13 cellular contexts compared by ENCODE assay signal in the genomic region with DNA sequence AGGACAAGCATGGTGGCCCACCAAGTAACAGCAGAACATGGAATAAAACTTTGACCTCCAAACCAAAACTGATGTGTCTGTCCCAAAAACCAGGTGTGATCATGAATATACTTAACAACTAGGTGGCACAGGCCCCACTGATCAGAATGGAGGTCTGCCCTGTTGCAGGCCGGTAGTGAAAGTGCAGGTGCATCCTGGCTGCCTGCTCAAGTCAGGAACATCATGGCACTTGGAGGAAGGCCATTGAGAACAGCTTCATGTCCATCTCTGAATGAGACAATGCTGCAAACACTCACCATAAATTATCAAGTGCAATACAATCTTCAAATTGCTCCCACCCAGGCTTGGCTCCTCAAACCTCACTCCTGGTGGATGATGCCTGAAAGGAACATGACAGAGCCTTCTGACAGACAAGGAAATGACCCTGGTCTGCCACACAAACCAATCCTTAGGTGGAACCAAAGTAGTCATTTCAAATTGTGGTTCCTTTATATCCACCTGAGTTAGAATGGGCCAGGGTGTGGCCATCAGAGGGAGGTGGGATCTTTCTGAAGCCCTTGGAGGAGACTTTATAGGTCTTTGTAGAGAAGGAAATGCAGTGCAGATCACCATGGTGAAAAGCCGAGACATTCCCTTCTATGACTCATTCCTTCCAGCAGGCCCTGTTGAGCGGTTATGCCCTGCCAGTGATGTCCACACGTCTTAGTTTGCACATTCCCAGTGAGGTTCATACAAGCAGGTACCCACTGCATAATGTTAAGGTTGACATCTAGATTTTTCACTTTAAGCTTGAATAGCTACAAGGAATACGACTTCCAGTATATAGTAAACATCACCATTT. TPM values are rescaled to one million over a fixed set of nuclear protein-coding genes. Genes with fewer than 3 reads are reported as not detected.
DNase-seq lines count a peak whose midpoint lies in the region; ATAC-seq and TF ChIP-seq lines count a peak whose summit lies in the region.
"Had no signal": no experiment of that assay in that cellular context is flagged by ENCODE, and none has a peak within 500 bp of the region (broad histone marks: within the 10 kb centered on the region; RNA-seq: fewer than 3 reads in every experiment).

No MANE protein-coding gene starts in this region.

- H3K27ac ChIP-seq in naive thymus-derived CD4-positive, alpha-beta T cell (ENCODE audit: low read depth, low read length): no peak overlapping the region

- intact Hi-C loops in mucosa of descending colon (cut with DNase I, micrococcal nuclease): loop anchor here in 1 of 2 donors (10.0 kb wide), 1 partner anchor 60 kb away; no protein-coding TSS in a partner anchor
- intact Hi-C loops in naive thymus-derived CD4-positive, alpha-beta T cell (cut with micrococcal nuclease): no loop called here

- CTCF ChIA-PET in naive thymus-derived CD4-positive, alpha-beta T cell (lab: Charles Lee): no interaction called here

- peaks cover 0 to 4% (median 0%) of the 10 kb centered on the region in 11 donors for H3K9me3 Mint-ChIP-seq in naive thymus-derived CD4-positive, alpha-beta T cell

- H3K27ac Mint-ChIP-seq in naive thymus-derived CD4-positive, alpha-beta T cell: no peak overlapping the region
- H3K27ac Mint-ChIP-seq: memory B cell, WTC11 had no signal

- H3K4me1 ChIP-seq in mucosa of descending colon (ENCODE audit: low read depth): peaks cover 3% of the 10 kb centered on the region
- H3K4me1 ChIP-seq in naive thymus-derived CD4-positive, alpha-beta T cell (ENCODE audit: control insufficient read depth in 2 of 2, insufficient read depth in 2 of 2, low read length in 2 of 2): no peaks in the 10 kb centered on the region

- H3K4me3 Mint-ChIP-seq in naive thymus-derived CD4-positive, alpha-beta T cell: no peak overlapping the region
- H3K4me3 Mint-ChIP-seq: memory B cell, WTC11 had no signal

- peak; percentile 84 for ATAC-seq in mucosa of descending colon
- no peak for ATAC-seq in naive thymus-derived CD4-positive, alpha-beta T cell
- no peak for ATAC-seq in activated CD4-positive, CD25-positive, alpha-beta regulatory T cell treated with anti-CD3 and anti-CD28 coated beads, Interleukin-2, amount 50 U/mL, for 24 hours
- ATAC-seq: WTC11 had no signal

- TF ChIP-seq CTCF in mucosa of descending colon (IDR thresholded peaks at IDR 0.05): no peak

- POLR2A ChIA-PET in naive thymus-derived CD4-positive, alpha-beta T cell (lab: Charles Lee): no interaction called here

- no peaks in the 10 kb centered on the region for H3K36me3 ChIP-seq in mucosa of descending colon (ENCODE audit: low read depth)
- no peaks in the 10 kb centered on the region for H3K36me3 ChIP-seq in naive thymus-derived CD4-positive, alpha-beta T cell (ENCODE audit: control insufficient read depth in 2 of 3, insufficient read depth in 3 of 3, low read length in 3 of 3)

- peaks cover 0 to 12% (median 0%) of the 10 kb centered on the region in 5 donors for H3K27me3 Mint-ChIP-seq in naive thymus-derived CD4-positive, alpha-beta T cell

- H3K9me3 ChIP-seq in mucosa of descending colon: no peaks in the 10 kb centered on the region
- H3K9me3 ChIP-seq in naive thymus-derived CD4-positive, alpha-beta T cell (ENCODE audit: control insufficient read depth in 2 of 3, low read length in 3 of 3): no peaks in the 10 kb centered on the region

- no peak overlapping the region for H3K4me3 ChIP-seq in mucosa of descending colon
- H3K4me3 ChIP-seq in naive thymus-derived CD4-positive, alpha-beta T cell (ENCODE audit: low read length): no peak overlapping the region

- H3K36me3 Mint-ChIP-seq in naive thymus-derived CD4-positive, alpha-beta T cell: peaks cover 0 to 33% (median 0%) of the 10 kb centered on the region in 5 donors
- H3K36me3 Mint-ChIP-seq: memory B cell had no signal

- H3K4me1 Mint-ChIP-seq in naive thymus-derived CD4-positive, alpha-beta T cell: peaks cover 0 to 30% (median 0%) of the 10 kb centered on the region in 7 donors
- H3K4me1 Mint-ChIP-seq: memory B cell had no signal

- no peaks in the 10 kb centered on the region for H3K27me3 ChIP-seq in naive thymus-derived CD4-positive, alpha-beta T cell (ENCODE audit: control insufficient read depth in 2 of 2, insufficient read depth in 2 of 2, low read length in 2 of 2)

- peak; percentile 55 for DNase-seq in EL
- DNase-seq in NCI-H460 (ENCODE audit: extremely low read depth, low read depth): peak; percentile 34
- peak; percentile 84 for DNase-seq in dermis blood vessel endothelial cell
- DNase-seq in mucosa of descending colon: no peak
- DNase-seq in naive thymus-derived CD4-positive, alpha-beta T cell: no peak
- DNase-seq in NCI-H1105 treated with DMSO at 0.1 percent for 48 hours (lab: John Stamatoyannopoulos, UW): no peak
- no peak for DNase-seq in NCI-H2107 treated with DMSO at 0.1 percent for 48 hours (lab: John Stamatoyannopoulos, UW; ENCODE audit: unreplicated experiment)
- DNase-seq: activated naive CD4-positive, alpha-beta T cell; Kasumi-1; stimulated activated naive CD4-positive, alpha-beta T cell treated with Interleukin-2 at 50 U/mL for 16 hours had no signal

RNA-seq across cellular contexts. Expression of a gene that starts 36.0 kb away (rescaled TPM):
- total RNA-seq in NCI-H460 (2014; rRNA removed; shearing (Covaris generic)): 11.1 and 14.3 TPM in 2 replicates
- polyA plus RNA-seq in NCI-H460 (2014; cell fraction: nucleus; rRNA removed): 7.8 and 8.4 TPM in 2 replicates
- total RNA-seq in dermis blood vessel endothelial cell (1.4 and 2.1 TPM in 2 replicates), mucosa of descending colon (100 to 1,000 TPM in 1 of 3 donors, 10 to 100 TPM in 2; 50.8 to 140 (median 72.8) TPM)
- total RNA-seq in naive thymus-derived CD4-positive, alpha-beta T cell: 10 to 100 TPM in 1 of 5 experiments, 1 to 10 TPM in 3, under 1 TPM in 1; 0.97 to 96.5 (median 1.3) TPM
- 1 to 10 TPM in 1 of 2 donors, under 1 TPM in 1; 0.71 to 1.5 TPM for polyA plus RNA-seq in naive thymus-derived CD4-positive, alpha-beta T cell

Comparison
In these comparisons a context has a peak if more than half of its experiments do, and no peak if none do; other contexts are left out.
1. DNase-seq: peak in EL (single experiment), NCI-H460 (single experiment) and dermis blood vessel endothelial cell (single experiment); none in mucosa of descending colon (0 of 3), naive thymus-derived CD4-positive, alpha-beta T cell (0 of 9), NCI-H1105 treated with DMSO at 0.1 percent for 48 hours (single experiment) and NCI-H2107 treated with DMSO at 0.1 percent for 48 hours (single experiment).